8 cellular contexts compared by ENCODE assay signal in genomic region chr19:8252922-8253589, GRCh38. TPM values are rescaled to one million over a fixed set of nuclear protein-coding genes. Genes with fewer than 3 reads are reported as not detected.
A peak's percentile ranks its signal among the peaks of the same experiment; 100 is the strongest.
DNase-seq lines count a peak whose midpoint lies in the region; ATAC-seq and TF ChIP-seq lines count a peak whose summit lies in the region.

No MANE protein-coding gene starts in this region.

- H3K27ac ChIP-seq in VCaP: no peak overlapping the region

- no peak for ATAC-seq in HG02759 (IDR thresholded peaks at IDR 0.05; ENCODE audit: unreplicated experiment)

- H3K4me1 Mint-ChIP-seq in brain: peaks cover 9% of the 10 kb centered on the region

- in situ Hi-C loops in GM13976 (cut with MboI; ENCODE audit: low sequenced_read_pairs, unreplicated experiment): loop anchor here (10.0 kb wide), 1 partner anchor 98 kb away; no protein-coding TSS in a partner anchor

- DNase-seq in A172 (ENCODE audit: low spot score): peak; percentile 69
- peak; percentile 92 for DNase-seq in GM13976 (ENCODE audit: low spot score)
- peak; percentile 85 for DNase-seq in NCI-H2196 (lab: John Stamatoyannopoulos, UW; ENCODE audit: unreplicated experiment)
- peak; percentile 94 for DNase-seq in iPS-NIHi7 (ENCODE audit: extremely low spot score)
- DNase-seq in stimulated activated CD4-positive, alpha-beta T cell treated with anti-CD3 and anti-CD28 coated beads, Interleukin-15, amount 100 ng/mL, for 1 hour (ENCODE audit: low read depth in 1 of 2, low spot score in 1 of 2): peak; percentile 70 to 76

- H3K36me3 Mint-ChIP-seq in brain: peaks cover 34% of the 10 kb centered on the region

- H3K9me3 Mint-ChIP-seq in brain: peaks cover 0 to 4% (median 0%) of the 10 kb centered on the region in 5 experiments

- peak overlapping the region in 4 of 5 experiments; percentile 36 to 51 (median 46) for H3K27ac Mint-ChIP-seq in brain

- H3K27me3 Mint-ChIP-seq in brain: no peaks in the 10 kb centered on the region

- TF ChIP-seq CTCF in GM13976 (IDR thresholded peaks at IDR 0.05; ENCODE audit: borderline replicate concordance, control extremely low read depth, extremely low read depth, insufficient read depth, missing control alignments) (peak; percentile 90), VCaP (conservative IDR thresholded peaks at IDR 0.05) (peak; percentile 83), brain (conservative IDR thresholded peaks at IDR 0.05) (peak; percentile 98)

- H3K4me3 Mint-ChIP-seq in brain: no peak overlapping the region

RNA-seq across cellular contexts. Expression of gene CERS4, which starts 43.9 kb away (rescaled TPM):
- total RNA-seq in A172 (2014; rRNA removed; shearing (Covaris generic)): 18.3 and 19.7 TPM in 2 replicates
- polyA plus RNA-seq in brain (ENCODE audit: insufficient read depth, low read depth, low replicate concordance): 195 TPM

RNA-seq across cellular contexts. Expression of gene CD320, which starts 55.1 kb away (rescaled TPM):
- 53.1 and 70.6 TPM in 2 replicates for total RNA-seq in A172 (2014; rRNA removed; shearing (Covaris generic))
- 131 TPM for polyA plus RNA-seq in brain (ENCODE audit: insufficient read depth, low read depth, low replicate concordance)
